Comparison of ENCODE assay signal across 8 cellular contexts in genomic region chr10:116848912-116849270, GRCh38. TPM values are rescaled to one million over a fixed set of nuclear protein-coding genes. Genes with fewer than 3 reads are reported as not detected.
DNase-seq lines count a peak whose midpoint lies in the region; ATAC-seq and TF ChIP-seq lines count a peak whose summit lies in the region.

No MANE protein-coding gene starts in this region.

- H2BK120ac ChIP-seq in IMR-90 (ENCODE audit: low read depth, low read length) = no peak overlapping the region

- H3K9me3 Mint-ChIP-seq in endodermal cell (no peaks in the 10 kb centered on the region), naive B cell (peaks cover 2 to 17% (median 7%) of the 10 kb centered on the region in 7 donors)

- H3K23ac ChIP-seq in IMR-90 (ENCODE audit: low read depth, low read length) = 0 out of 2 replicates have a peak overlapping the region, but pooled peaks have one; percentile 4

- H3K4me3 Mint-ChIP-seq in endodermal cell = peak overlapping the region; percentile 81
- H3K4me3 Mint-ChIP-seq in naive B cell = peak overlapping the region; percentile 45 to 90 (median 72)

- H3K4me2 ChIP-seq in IMR-90 (ENCODE audit: low read depth, low read length) = peak overlapping the region; percentile 91

- H3K27ac ChIP-seq in IMR-90 (ENCODE audit: insufficient read depth, low read length) = peak overlapping the region; percentile 6; the same call in 1 of the 2 replicates
- H3K27ac ChIP-seq in endodermal cell (ENCODE audit: low read depth, low read length) = peak overlapping the region; percentile 70
- no peak overlapping the region for H3K27ac ChIP-seq in SJCRH30

- no peaks in the 10 kb centered on the region for H3K79me1 ChIP-seq in IMR-90 (ENCODE audit: low read depth in 1 of 2, low read length in 2 of 2)

- peak overlapping the region; percentile 93 for H2AFZ ChIP-seq in IMR-90 (replicated peaks; ENCODE audit: low read length, poor library complexity)

- peak overlapping the region; percentile 61 to 62; a peak in 2 of 4 replicates for H4K8ac ChIP-seq in IMR-90 (ENCODE audit: low read depth in 2 of 2, low read length in 2 of 2)

- dilution Hi-C loops in IMR-90 (cut with HindIII; ENCODE audit: low sequenced_read_pairs, unreplicated experiment) = no loop called here

- H3K9me3 ChIP-seq in IMR-90 (ENCODE audit: control insufficient read depth, insufficient read depth, low read length) (no peaks in the 10 kb centered on the region), endodermal cell (ENCODE audit: control insufficient read depth, low read length) (no peaks in the 10 kb centered on the region), SJCRH30 (replicated peaks) (no peaks in the 10 kb centered on the region)

- H3K27ac Mint-ChIP-seq in endodermal cell (peak overlapping the region; percentile 91), naive B cell (peak overlapping the region in 5 of 6 donors; percentile 38 to 92 (median 87))

- TF ChIP-seq POLR2A in IMR-90 (IDR thresholded peaks at IDR 0.05; ENCODE audit: low read depth, low read length) = no peak

- TF ChIP-seq RAD21 in IMR-90 (IDR thresholded peaks at IDR 0.05; ENCODE audit: low read length) = no peak

- intact Hi-C loops in IMR-90 (cut with micrococcal nuclease) = loop anchor here (5.0 kb wide), 1 partner anchor 153 kb away; no protein-coding TSS in a partner anchor

- H3K14ac ChIP-seq in IMR-90 (replicated peaks; ENCODE audit: low read depth, low read length) = no peak overlapping the region

- H3K27me3 ChIP-seq in IMR-90 (ENCODE audit: control insufficient read depth, insufficient read depth, low read length) (peaks cover 14% of the 10 kb centered on the region), endodermal cell (ENCODE audit: control insufficient read depth, insufficient read depth, low read length, poor library complexity, severe bottlenecking) (no peaks in the 10 kb centered on the region), SJCRH30 (no peaks in the 10 kb centered on the region)

- H4K91ac ChIP-seq in IMR-90 (ENCODE audit: insufficient read depth, low read depth, low read length) = no peak overlapping the region

- no peak overlapping the region for H2BK20ac ChIP-seq in IMR-90 (ENCODE audit: low read depth, low read length)

- H3K4me3 ChIP-seq in AG10803 (ENCODE audit: low read length) = peak overlapping the region; percentile 92
- H3K4me3 ChIP-seq in IMR-90 (ENCODE audit: insufficient read depth, low read depth, low read length) = peak overlapping the region; percentile 76
- peak overlapping the region; percentile 91 for H3K4me3 ChIP-seq in endodermal cell (ENCODE audit: low read length)
- H3K4me3 ChIP-seq in SJCRH30 = no peak overlapping the region

- H2AK5ac ChIP-seq in IMR-90 (ENCODE audit: low read depth, low read length) = no peak overlapping the region

- H4K5ac ChIP-seq in IMR-90 (ENCODE audit: low read depth, low read length) = peak overlapping the region; percentile 16; the same call in 1 of the 2 replicates

- CTCF ChIA-PET in IMR-90 (lab: Yijun Ruan, JAX) = interaction anchor here (0.8 kb wide), 1 partner anchor 42 kb away, joined by 3 read pairs; no protein-coding TSS in a partner anchor

- H3K56ac ChIP-seq in IMR-90 (ENCODE audit: extremely low read depth, insufficient read depth, low read length) = no peak overlapping the region

- ATAC-seq in IMR-90 (ENCODE audit: low read depth) (peak; percentile 33), naive B cell (ENCODE audit: low read depth in 2 of 2) (no peak), HG03520 (IDR thresholded peaks at IDR 0.05; ENCODE audit: unreplicated experiment) (no peak)

- H3K36me3 Mint-ChIP-seq in endodermal cell (ENCODE audit: low read depth) = no peaks in the 10 kb centered on the region
- H3K36me3 Mint-ChIP-seq in naive B cell = peaks cover 6 to 9% of the 10 kb centered on the region in 2 donors

- H3K9me1 ChIP-seq in IMR-90 (ENCODE audit: insufficient read depth, low read length) = no peaks in the 10 kb centered on the region

- 0% methylated on average over 1 of the region's 25 CpGs; no CpG with 5 or more reads in 1 of the 2 experiments for WGBS in IMR-90 (ENCODE audit: extremely low coverage in 2 of 2, insufficient read length in 1 of 2), 2 experiments
- WGBS in endodermal cell (ENCODE audit: insufficient coverage in 1 of 2, insufficient read length in 1 of 2), 2 experiments = 3 to 4% methylated on average over 11 to 25 of the region's 25 CpGs

- no peaks in the 10 kb centered on the region for H4K20me1 ChIP-seq in IMR-90 (ENCODE audit: insufficient read depth, low read length)

- H3K4me1 Mint-ChIP-seq in endodermal cell (peaks cover 22% of the 10 kb centered on the region), naive B cell (peaks cover 5 to 25% (median 21%) of the 10 kb centered on the region in 3 donors)

- H3K4me1 ChIP-seq in IMR-90 (ENCODE audit: control insufficient read depth, insufficient read depth, low read length) (peaks cover 3% of the 10 kb centered on the region; the same call in 1 of the 2 replicates), endodermal cell (ENCODE audit: control insufficient read depth, insufficient read depth, low read length) (peaks cover 4% of the 10 kb centered on the region), SJCRH30 (no peaks in the 10 kb centered on the region)

- H3K4ac ChIP-seq in IMR-90 (ENCODE audit: low read depth, low read length) = peak overlapping the region; percentile 54; the same call in 1 of the 2 replicates

- no peak for TF ChIP-seq CTCF in AG10803 (conservative IDR thresholded peaks at IDR 0.05; ENCODE audit: low read length)
- no peak for TF ChIP-seq CTCF in IMR-90 (conservative IDR thresholded peaks at IDR 0.05; ENCODE audit: low read depth, low read length)
- TF ChIP-seq CTCF in endodermal cell (conservative IDR thresholded peaks at IDR 0.05) = no peak

- H3K9ac ChIP-seq in IMR-90 (ENCODE audit: low read depth, low read length) (peak overlapping the region; percentile 74), endodermal cell (ENCODE audit: extremely low read depth, low read length, poor library complexity, severe bottlenecking) (peak overlapping the region; percentile 78)

- peak overlapping the region; percentile 2; the same call in 1 of the 2 replicates for H3K18ac ChIP-seq in IMR-90 (ENCODE audit: low read depth, low read length)

- H3K27me3 Mint-ChIP-seq in endodermal cell (ENCODE audit: insufficient read depth) (peaks cover 12% of the 10 kb centered on the region), naive B cell (peaks cover 41 to 61% (median 56%) of the 10 kb centered on the region in 3 donors)

- H2AK9ac ChIP-seq in IMR-90 (replicated peaks; ENCODE audit: low read depth, low read length, poor library complexity) = peak overlapping the region; percentile 48

- DNase-seq in AG10803 (ENCODE audit: low read depth) (no peak), IMR-90 (no peak), endodermal cell (no peak), naive B cell (no peak), SJCRH30 (no peak), putamen (ENCODE audit: low spot score) (no peak), NCI-H128 (lab: John Stamatoyannopoulos, UW; ENCODE audit: unreplicated experiment) (no peak)

- H3K36me3 ChIP-seq in IMR-90 (ENCODE audit: control insufficient read depth, insufficient read depth, low read length) (no peaks in the 10 kb centered on the region), endodermal cell (ENCODE audit: control insufficient read depth, insufficient read depth, low read length) (no peaks in the 10 kb centered on the region), SJCRH30 (no peaks in the 10 kb centered on the region)

- no peak overlapping the region for H2BK15ac ChIP-seq in IMR-90 (ENCODE audit: low read depth, low read length)

- no peak overlapping the region for H2BK5ac ChIP-seq in IMR-90 (ENCODE audit: low read depth, low read length, poor library complexity, severe bottlenecking)

- BruUV-seq in IMR-90 (replicated peaks; lab: Mats Ljungman, UMichigan) = no TSS peak

- POLR2A ChIA-PET in IMR-90 (lab: Charles Lee; ENCODE audit: unreplicated experiment) = interaction anchor here (0.6 kb wide), 1 partner anchor 150 kb away, joined by 7 read pairs; no protein-coding TSS in a partner anchor

- in situ Hi-C loops in IMR-90 (cut with MboI; ENCODE audit: low sequenced_read_pairs) = no loop called here

TF ChIP-seq in IMR-90, 13 proteins besides CTCF, POLR2A, EP300 and RAD21 (continues in another document):
- TF ChIP-seq ELK1 (IDR thresholded peaks at IDR 0.05; ENCODE audit: borderline replicate concordance, low read depth, low read length) (no peak), MXI1 (IDR thresholded peaks at IDR 0.05; ENCODE audit: borderline replicate concordance, low read depth, low read length) (no peak), NFE2L2 (IDR thresholded peaks at IDR 0.05; ENCODE audit: low read depth, low read length) (no peak), CHD1 (IDR thresholded peaks at IDR 0.05; ENCODE audit: low read depth, low read length) (no peak), FOS (IDR thresholded peaks at IDR 0.05; ENCODE audit: low read depth, low read length) (no peak), MAZ (IDR thresholded peaks at IDR 0.05; ENCODE audit: borderline replicate concordance, low read depth, low read length) (no peak), SMC3 (IDR thresholded peaks at IDR 0.05; ENCODE audit: low read depth, low read length) (no peak), RFX5 (IDR thresholded peaks at IDR 0.05; ENCODE audit: low read depth, low read length) (no peak), RCOR1 (IDR thresholded peaks at IDR 0.05; ENCODE audit: insufficient replicate concordance, low read length) (no peak)

RNA-seq across cellular contexts. Expression of gene ENO4, which starts 0.4 kb away (rescaled TPM):
- total RNA-seq in IMR-90 (2012; rRNA removed) = under 0.01 TPM in 2 replicates
- 0.05 and 0.06 TPM in 2 replicates for polyA plus RNA-seq in IMR-90 (2012; rRNA removed)
- 0.03 and 0.04 TPM in 2 replicates for polyA plus RNA-seq in IMR-90 (2012; cell fraction: cytosol; rRNA removed)
- polyA plus RNA-seq in IMR-90 (2012; cell fraction: nucleus; rRNA removed; ENCODE audit: low replicate concordance) = 0.05 and 0.18 TPM in 2 replicates
- 1 to 10 TPM; 1.1 to 2.2 TPM for total RNA-seq in endodermal cell
- 0.53 TPM for polyA plus RNA-seq in endodermal cell (2013, experiment 1 of 2)
- polyA plus RNA-seq in endodermal cell (2013, experiment 2 of 2) = 1.7 TPM
- polyA plus RNA-seq in naive B cell (ENCODE audit: low read depth in 6 of 6) = under 1 TPM in 1 of 6 donors, not detected in 5; 0.12 TPM
- 0.08 TPM in 1 of 2 replicates, not detected in the other for total RNA-seq in SJCRH30 (2014; rRNA removed; shearing (Covaris generic))
